ENCODE assay signal across 8 cellular contexts in genomic region chr17:66542183-66542966, GRCh38.
DNase-seq lines count a peak whose midpoint lies in the region; ATAC-seq and TF ChIP-seq lines count a peak whose summit lies in the region.

No MANE protein-coding gene starts in this region.

- no peak overlapping the region for H3K4ac ChIP-seq in mesendoderm (ENCODE audit: low read depth, low read length)

- H3K4me3 ChIP-seq in breast epithelium (no peak overlapping the region), mesendoderm (ENCODE audit: low read length) (no peak overlapping the region)
- H3K4me3 ChIP-seq in effector memory CD4-positive, alpha-beta T cell (ENCODE audit: insufficient read depth, low read depth, low read length, poor library complexity, severe bottlenecking), result no peak overlapping the region

- no peaks in the 10 kb centered on the region for H3K79me1 ChIP-seq in mesendoderm (ENCODE audit: low read length)

- H3K36me3 ChIP-seq in breast epithelium (no peaks in the 10 kb centered on the region), mesendoderm (ENCODE audit: control insufficient read depth, insufficient read depth, low read length) (no peaks in the 10 kb centered on the region)
- H3K36me3 ChIP-seq in effector memory CD4-positive, alpha-beta T cell (ENCODE audit: control insufficient read depth, insufficient read depth, low read length), result no peaks in the 10 kb centered on the region

- POLR2A ChIA-PET in MCF 10A (lab: Yijun Ruan, JAX), result no interaction called here

- intact Hi-C loops in MCF 10A (cut with micrococcal nuclease), result no loop called here
- intact Hi-C loops in breast epithelium (cut with DNase I; ENCODE audit: low total_unique reads), result no loop called here

- H3K9me3 ChIP-seq in breast epithelium, result peaks cover 0 to 4% of the 10 kb centered on the region in 2 donors
- H3K9me3 ChIP-seq in effector memory CD4-positive, alpha-beta T cell (ENCODE audit: control insufficient read depth, low read length), result no peaks in the 10 kb centered on the region

- no peak overlapping the region for H2BK15ac ChIP-seq in mesendoderm (replicated peaks; ENCODE audit: low read depth)

- H3K4me2 ChIP-seq in mesendoderm (ENCODE audit: low read length), result no peak overlapping the region

- H2AK5ac ChIP-seq in mesendoderm (ENCODE audit: low read length), result no peak overlapping the region

- no peak overlapping the region for H3K9ac ChIP-seq in mesendoderm (ENCODE audit: low read length)

- H3K4me1 Mint-ChIP-seq in MCF 10A (ENCODE audit: insufficient read depth, unreplicated experiment), result peaks cover 17% of the 10 kb centered on the region
- H3K4me1 Mint-ChIP-seq in immature natural killer cell, result peaks cover 62 to 73% of the 10 kb centered on the region in 2 donors

- H3K4me1 ChIP-seq in breast epithelium (no peaks in the 10 kb centered on the region), mesendoderm (ENCODE audit: control insufficient read depth, low read depth, low read length) (peaks cover 2% of the 10 kb centered on the region)
- H3K4me1 ChIP-seq in effector memory CD4-positive, alpha-beta T cell (ENCODE audit: control insufficient read depth, insufficient read depth, low read length, poor library complexity, severe bottlenecking), result peaks cover 19% of the 10 kb centered on the region

- DNase-seq in MCF 10A (ENCODE audit: unreplicated experiment) (no peak), breast epithelium (ENCODE audit: low spot score in 2 of 2) (no peak), SK-MEL-5 (ENCODE audit: low read depth, low spot score) (peak; percentile 82), immature natural killer cell (peak; percentile 23 to 47 (median 43)), AG08395 (ENCODE audit: low spot score) (no peak), mesendoderm (no peak)
- no peak for DNase-seq in effector memory CD4-positive, alpha-beta T cell

- H3K27ac ChIP-seq in breast epithelium (no peak overlapping the region), mesendoderm (ENCODE audit: low read depth, low read length) (no peak overlapping the region)
- no peak overlapping the region for H3K27ac ChIP-seq in effector memory CD4-positive, alpha-beta T cell (ENCODE audit: insufficient read depth, low read length, poor library complexity, severe bottlenecking)

- H3K27ac Mint-ChIP-seq in MCF 10A (ENCODE audit: low read depth, unreplicated experiment) (peak overlapping the region; percentile 32), immature natural killer cell (peak overlapping the region; percentile 71 to 92 (median 88))

- H3K27me3 ChIP-seq in breast epithelium, result no peaks in the 10 kb centered on the region
- H3K27me3 ChIP-seq in effector memory CD4-positive, alpha-beta T cell (replicated peaks; ENCODE audit: control insufficient read depth, insufficient read depth, low read length, poor library complexity, severe bottlenecking), result no peaks in the 10 kb centered on the region
- H3K27me3 ChIP-seq in mesendoderm (ENCODE audit: insufficient read depth, low read length, poor library complexity), result no peaks in the 10 kb centered on the region

- H2BK5ac ChIP-seq in mesendoderm (ENCODE audit: low read length), result no peak overlapping the region

- H3K79me2 ChIP-seq in mesendoderm (ENCODE audit: control insufficient read depth, insufficient read depth, low read length), result no peaks in the 10 kb centered on the region

- H2BK120ac ChIP-seq in mesendoderm (ENCODE audit: low read depth, low read length), result no peak overlapping the region

- H3K23ac ChIP-seq in mesendoderm (ENCODE audit: low read length), result no peak overlapping the region

- no peak overlapping the region for H4K5ac ChIP-seq in mesendoderm (ENCODE audit: low read length)

- CTCF ChIA-PET in MCF 10A (lab: Yijun Ruan, JAX), result no interaction called here

- no peak overlapping the region for H3K4me3 Mint-ChIP-seq in MCF 10A (ENCODE audit: unreplicated experiment)
- H3K4me3 Mint-ChIP-seq in immature natural killer cell, result peak overlapping the region; percentile 39 to 83 (median 79)

- H3K27me3 Mint-ChIP-seq in MCF 10A (ENCODE audit: insufficient read depth, unreplicated experiment), result no peaks in the 10 kb centered on the region
- H3K27me3 Mint-ChIP-seq in immature natural killer cell (ENCODE audit: low read depth in 3 of 3), result peaks cover 0 to 1% (median 0%) of the 10 kb centered on the region in 3 donors

- no TSS peak for BruUV-seq in MCF 10A (replicated peaks; lab: Mats Ljungman, UMichigan)

- H3K36me3 Mint-ChIP-seq in MCF 10A (ENCODE audit: insufficient read depth, unreplicated experiment) (no peaks in the 10 kb centered on the region), immature natural killer cell (peaks cover 0 to 11% (median 4%) of the 10 kb centered on the region in 3 donors)

- in situ Hi-C loops in SK-MEL-5 (cut with HindIII; ENCODE audit: low pct_unique_long_range_greater_than_20kb, low sequenced_read_pairs), result no loop called here

- H4K8ac ChIP-seq in mesendoderm (ENCODE audit: low read depth, low read length), result no peak overlapping the region

- no peak overlapping the region for H3K18ac ChIP-seq in mesendoderm (ENCODE audit: low read length)

- no CpG with 5 or more reads among the region's 4 CpGs for WGBS in mesendoderm (ENCODE audit: extremely low coverage, insufficient coverage, low lambda C conversion rate)

- no peak overlapping the region for H3K56ac ChIP-seq in mesendoderm (ENCODE audit: low read length)

- H3K9me3 Mint-ChIP-seq in MCF 10A (ENCODE audit: unreplicated experiment) (peaks cover 13% of the 10 kb centered on the region), immature natural killer cell (no peaks in the 10 kb centered on the region)

- TF ChIP-seq CTCF in MCF 10A (IDR thresholded peaks at IDR 0.05; ENCODE audit: unreplicated experiment) (no peak), breast epithelium (IDR thresholded peaks at IDR 0.05) (no peak)

- no peak for TF ChIP-seq POLR2A in breast epithelium (IDR thresholded peaks at IDR 0.05)

- peak; percentile 92 for ATAC-seq in HG02885 (IDR thresholded peaks at IDR 0.05; ENCODE audit: poor library complexity, unreplicated experiment)

Comparison
In these comparisons a context has a peak if more than half of its experiments do, and no peak if none do; other contexts are left out.
1. DNase-seq: peak in SK-MEL-5 (single experiment) and immature natural killer cell (3 of 3); none in MCF 10A (single experiment), breast epithelium (0 of 2), effector memory CD4-positive, alpha-beta T cell (0 of 3), AG08395 (single experiment) and mesendoderm (single experiment).